1 cellular context compared by ENCODE assay signal in genomic region chr17:19752216-19753048, GRCh38.
TF ChIP-seq lines count a peak whose summit lies in the region.

No MANE protein-coding gene starts in this region.

TF ChIP-seq in HepG2, 621 proteins besides CTCF, POLR2A, EP300 and RAD21:
- no peak for TF ChIP-seq ZNF276 (CRISPR knock-in tag; IDR thresholded peaks at IDR 0.05; ENCODE audit: low read depth)
